1 cellular context compared by ENCODE assay signal in the genomic region with DNA sequence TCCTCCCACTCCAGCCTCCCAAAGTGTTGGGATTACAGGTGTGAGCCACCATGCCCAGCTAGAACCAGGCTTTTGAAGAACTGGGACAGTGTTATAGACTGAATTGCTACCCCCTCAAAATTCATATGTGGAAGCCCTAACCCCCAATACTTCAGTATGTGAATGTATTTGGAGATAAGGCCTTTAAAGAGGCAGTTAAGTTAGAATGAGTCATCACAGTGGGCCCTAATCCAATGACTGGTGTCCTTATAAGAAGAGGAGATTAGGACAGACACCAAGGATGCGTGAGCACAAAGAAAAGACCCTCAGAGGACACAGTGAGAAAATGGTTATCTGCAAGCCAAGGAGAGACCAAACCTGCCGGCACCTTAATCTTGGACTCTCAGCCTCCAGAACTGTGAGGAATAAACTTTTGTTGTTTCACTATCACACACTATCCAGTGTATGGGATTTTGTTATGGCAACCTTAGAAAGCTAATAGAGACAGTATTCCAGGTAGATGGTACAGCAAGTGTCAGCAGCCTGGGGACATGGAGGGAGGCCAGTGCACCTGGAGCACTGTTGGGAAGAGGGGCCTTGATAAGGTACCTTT.
A peak's percentile ranks its signal among the peaks of the same experiment; 100 is the strongest.
TF ChIP-seq lines count a peak whose summit lies in the region.

No MANE protein-coding gene starts in this region.

TF ChIP-seq in K562, 482 proteins besides CTCF, POLR2A, EP300 and RAD21 (continued from another document and continues in another):
- peak; percentile 31 for TF ChIP-seq HDAC3 (IDR thresholded peaks at IDR 0.05; ENCODE audit: borderline replicate concordance, partially characterized antibody)
- TF ChIP-seq SMAD1 (IDR thresholded peaks at IDR 0.05; ENCODE audit: low read depth, low read length, partially characterized antibody) = no peak
- TF ChIP-seq ZFX (CRISPR knock-in tag; IDR thresholded peaks at IDR 0.05) = peak; percentile 77
- TF ChIP-seq, protein P1, sequence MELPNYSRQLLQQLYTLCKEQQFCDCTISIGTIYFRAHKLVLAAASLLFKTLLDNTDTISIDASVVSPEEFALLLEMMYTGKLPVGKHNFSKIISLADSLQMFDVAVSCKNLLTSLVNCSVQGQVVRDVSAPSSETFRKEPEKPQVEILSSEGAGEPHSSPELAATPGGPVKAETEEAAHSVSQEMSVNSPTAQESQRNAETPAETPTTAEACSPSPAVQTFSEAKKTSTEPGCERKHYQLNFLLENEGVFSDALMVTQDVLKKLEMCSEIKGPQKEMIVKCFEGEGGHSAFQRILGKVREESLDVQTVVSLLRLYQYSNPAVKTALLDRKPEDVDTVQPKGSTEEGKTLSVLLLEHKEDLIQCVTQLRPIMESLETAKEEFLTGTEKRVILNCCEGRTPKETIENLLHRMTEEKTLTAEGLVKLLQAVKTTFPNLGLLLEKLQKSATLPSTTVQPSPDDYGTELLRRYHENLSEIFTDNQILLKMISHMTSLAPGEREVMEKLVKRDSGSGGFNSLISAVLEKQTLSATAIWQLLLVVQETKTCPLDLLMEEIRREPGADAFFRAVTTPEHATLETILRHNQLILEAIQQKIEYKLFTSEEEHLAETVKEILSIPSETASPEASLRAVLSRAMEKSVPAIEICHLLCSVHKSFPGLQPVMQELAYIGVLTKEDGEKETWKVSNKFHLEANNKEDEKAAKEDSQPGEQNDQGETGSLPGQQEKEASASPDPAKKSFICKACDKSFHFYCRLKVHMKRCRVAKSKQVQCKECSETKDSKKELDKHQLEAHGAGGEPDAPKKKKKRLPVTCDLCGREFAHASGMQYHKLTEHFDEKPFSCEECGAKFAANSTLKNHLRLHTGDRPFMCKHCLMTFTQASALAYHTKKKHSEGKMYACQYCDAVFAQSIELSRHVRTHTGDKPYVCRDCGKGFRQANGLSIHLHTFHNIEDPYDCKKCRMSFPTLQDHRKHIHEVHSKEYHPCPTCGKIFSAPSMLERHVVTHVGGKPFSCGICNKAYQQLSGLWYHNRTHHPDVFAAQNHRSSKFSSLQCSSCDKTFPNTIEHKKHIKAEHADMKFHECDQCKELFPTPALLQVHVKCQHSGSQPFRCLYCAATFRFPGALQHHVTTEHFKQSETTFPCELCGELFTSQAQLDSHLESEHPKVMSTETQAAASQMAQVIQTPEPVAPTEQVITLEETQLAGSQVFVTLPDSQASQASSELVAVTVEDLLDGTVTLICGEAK (IDR thresholded peaks at IDR 0.05) = no peak
- TF ChIP-seq, protein P1 (CRISPR knock-in tag; IDR thresholded peaks at IDR 0.05) = no peak
- no peak for TF ChIP-seq ZNF124 (CRISPR knock-in tag; IDR thresholded peaks at IDR 0.05)
- TF ChIP-seq KAT7 (CRISPR knock-in tag; IDR thresholded peaks at IDR 0.05; ENCODE audit: borderline replicate concordance) = no peak
- TF ChIP-seq, protein P2, sequence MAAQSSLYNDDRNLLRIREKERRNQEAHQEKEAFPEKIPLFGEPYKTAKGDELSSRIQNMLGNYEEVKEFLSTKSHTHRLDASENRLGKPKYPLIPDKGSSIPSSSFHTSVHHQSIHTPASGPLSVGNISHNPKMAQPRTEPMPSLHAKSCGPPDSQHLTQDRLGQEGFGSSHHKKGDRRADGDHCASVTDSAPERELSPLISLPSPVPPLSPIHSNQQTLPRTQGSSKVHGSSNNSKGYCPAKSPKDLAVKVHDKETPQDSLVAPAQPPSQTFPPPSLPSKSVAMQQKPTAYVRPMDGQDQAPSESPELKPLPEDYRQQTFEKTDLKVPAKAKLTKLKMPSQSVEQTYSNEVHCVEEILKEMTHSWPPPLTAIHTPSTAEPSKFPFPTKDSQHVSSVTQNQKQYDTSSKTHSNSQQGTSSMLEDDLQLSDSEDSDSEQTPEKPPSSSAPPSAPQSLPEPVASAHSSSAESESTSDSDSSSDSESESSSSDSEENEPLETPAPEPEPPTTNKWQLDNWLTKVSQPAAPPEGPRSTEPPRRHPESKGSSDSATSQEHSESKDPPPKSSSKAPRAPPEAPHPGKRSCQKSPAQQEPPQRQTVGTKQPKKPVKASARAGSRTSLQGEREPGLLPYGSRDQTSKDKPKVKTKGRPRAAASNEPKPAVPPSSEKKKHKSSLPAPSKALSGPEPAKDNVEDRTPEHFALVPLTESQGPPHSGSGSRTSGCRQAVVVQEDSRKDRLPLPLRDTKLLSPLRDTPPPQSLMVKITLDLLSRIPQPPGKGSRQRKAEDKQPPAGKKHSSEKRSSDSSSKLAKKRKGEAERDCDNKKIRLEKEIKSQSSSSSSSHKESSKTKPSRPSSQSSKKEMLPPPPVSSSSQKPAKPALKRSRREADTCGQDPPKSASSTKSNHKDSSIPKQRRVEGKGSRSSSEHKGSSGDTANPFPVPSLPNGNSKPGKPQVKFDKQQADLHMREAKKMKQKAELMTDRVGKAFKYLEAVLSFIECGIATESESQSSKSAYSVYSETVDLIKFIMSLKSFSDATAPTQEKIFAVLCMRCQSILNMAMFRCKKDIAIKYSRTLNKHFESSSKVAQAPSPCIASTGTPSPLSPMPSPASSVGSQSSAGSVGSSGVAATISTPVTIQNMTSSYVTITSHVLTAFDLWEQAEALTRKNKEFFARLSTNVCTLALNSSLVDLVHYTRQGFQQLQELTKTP (IDR thresholded peaks at IDR 0.05; ENCODE audit: low read depth in 1 of 2, partially characterized antibody in 2 of 2) = peak in 1 of 2 experiments; percentile 45
- peak; percentile 8 for TF ChIP-seq KDM5B (IDR thresholded peaks at IDR 0.05; ENCODE audit: insufficient replicate concordance, low read depth, low read length)
- peak; percentile 76; the same call in 1 of the 2 replicates for TF ChIP-seq MTA3 (IDR thresholded peaks at IDR 0.05; ENCODE audit: borderline replicate concordance)
- peak; percentile 70; the same call in 1 of the 2 replicates for TF ChIP-seq ZEB2 (IDR thresholded peaks at IDR 0.05)
- peak; percentile 13 for TF ChIP-seq NEUROD1 (IDR thresholded peaks at IDR 0.05; ENCODE audit: borderline replicate concordance, low read depth, low read length, partially characterized antibody)
- TF ChIP-seq, protein P3, sequence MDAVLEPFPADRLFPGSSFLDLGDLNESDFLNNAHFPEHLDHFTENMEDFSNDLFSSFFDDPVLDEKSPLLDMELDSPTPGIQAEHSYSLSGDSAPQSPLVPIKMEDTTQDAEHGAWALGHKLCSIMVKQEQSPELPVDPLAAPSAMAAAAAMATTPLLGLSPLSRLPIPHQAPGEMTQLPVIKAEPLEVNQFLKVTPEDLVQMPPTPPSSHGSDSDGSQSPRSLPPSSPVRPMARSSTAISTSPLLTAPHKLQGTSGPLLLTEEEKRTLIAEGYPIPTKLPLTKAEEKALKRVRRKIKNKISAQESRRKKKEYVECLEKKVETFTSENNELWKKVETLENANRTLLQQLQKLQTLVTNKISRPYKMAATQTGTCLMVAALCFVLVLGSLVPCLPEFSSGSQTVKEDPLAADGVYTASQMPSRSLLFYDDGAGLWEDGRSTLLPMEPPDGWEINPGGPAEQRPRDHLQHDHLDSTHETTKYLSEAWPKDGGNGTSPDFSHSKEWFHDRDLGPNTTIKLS (IDR thresholded peaks at IDR 0.05; ENCODE audit: borderline replicate concordance, low read depth) = no peak; the same call in 1 of the 2 replicates
- TF ChIP-seq ZNF561 (CRISPR knock-in tag; conservative IDR thresholded peaks at IDR 0.05) = no peak
- 0 out of 2 replicates have a peak, but pooled peaks have one; percentile 9 for TF ChIP-seq SMARCA5 (IDR thresholded peaks at IDR 0.05)
- TF ChIP-seq NCOA4 (IDR thresholded peaks at IDR 0.05; ENCODE audit: partially characterized antibody) = no peak
- peak; percentile 68 for TF ChIP-seq CREM (IDR thresholded peaks at IDR 0.05; ENCODE audit: low read depth)
- no peak for TF ChIP-seq CBX5 (IDR thresholded peaks at IDR 0.05; ENCODE audit: borderline replicate concordance, low read depth)
- TF ChIP-seq STAT5A (IDR thresholded peaks at IDR 0.05; ENCODE audit: borderline replicate concordance, low read length) = peak; percentile 73
- TF ChIP-seq TEAD1 (CRISPR knock-in tag; IDR thresholded peaks at IDR 0.05) = no peak
- TF ChIP-seq KDM1A (IDR thresholded peaks at IDR 0.05) = peak; percentile 42 to 79; a peak in 3 of 4 replicates
- no peak for TF ChIP-seq ZNF717 (CRISPR knock-in tag; IDR thresholded peaks at IDR 0.05)
- no peak for TF ChIP-seq FUS (optimal IDR thresholded peaks at IDR 0.05; ENCODE audit: low read depth, low read length)
- TF ChIP-seq, protein P4, sequence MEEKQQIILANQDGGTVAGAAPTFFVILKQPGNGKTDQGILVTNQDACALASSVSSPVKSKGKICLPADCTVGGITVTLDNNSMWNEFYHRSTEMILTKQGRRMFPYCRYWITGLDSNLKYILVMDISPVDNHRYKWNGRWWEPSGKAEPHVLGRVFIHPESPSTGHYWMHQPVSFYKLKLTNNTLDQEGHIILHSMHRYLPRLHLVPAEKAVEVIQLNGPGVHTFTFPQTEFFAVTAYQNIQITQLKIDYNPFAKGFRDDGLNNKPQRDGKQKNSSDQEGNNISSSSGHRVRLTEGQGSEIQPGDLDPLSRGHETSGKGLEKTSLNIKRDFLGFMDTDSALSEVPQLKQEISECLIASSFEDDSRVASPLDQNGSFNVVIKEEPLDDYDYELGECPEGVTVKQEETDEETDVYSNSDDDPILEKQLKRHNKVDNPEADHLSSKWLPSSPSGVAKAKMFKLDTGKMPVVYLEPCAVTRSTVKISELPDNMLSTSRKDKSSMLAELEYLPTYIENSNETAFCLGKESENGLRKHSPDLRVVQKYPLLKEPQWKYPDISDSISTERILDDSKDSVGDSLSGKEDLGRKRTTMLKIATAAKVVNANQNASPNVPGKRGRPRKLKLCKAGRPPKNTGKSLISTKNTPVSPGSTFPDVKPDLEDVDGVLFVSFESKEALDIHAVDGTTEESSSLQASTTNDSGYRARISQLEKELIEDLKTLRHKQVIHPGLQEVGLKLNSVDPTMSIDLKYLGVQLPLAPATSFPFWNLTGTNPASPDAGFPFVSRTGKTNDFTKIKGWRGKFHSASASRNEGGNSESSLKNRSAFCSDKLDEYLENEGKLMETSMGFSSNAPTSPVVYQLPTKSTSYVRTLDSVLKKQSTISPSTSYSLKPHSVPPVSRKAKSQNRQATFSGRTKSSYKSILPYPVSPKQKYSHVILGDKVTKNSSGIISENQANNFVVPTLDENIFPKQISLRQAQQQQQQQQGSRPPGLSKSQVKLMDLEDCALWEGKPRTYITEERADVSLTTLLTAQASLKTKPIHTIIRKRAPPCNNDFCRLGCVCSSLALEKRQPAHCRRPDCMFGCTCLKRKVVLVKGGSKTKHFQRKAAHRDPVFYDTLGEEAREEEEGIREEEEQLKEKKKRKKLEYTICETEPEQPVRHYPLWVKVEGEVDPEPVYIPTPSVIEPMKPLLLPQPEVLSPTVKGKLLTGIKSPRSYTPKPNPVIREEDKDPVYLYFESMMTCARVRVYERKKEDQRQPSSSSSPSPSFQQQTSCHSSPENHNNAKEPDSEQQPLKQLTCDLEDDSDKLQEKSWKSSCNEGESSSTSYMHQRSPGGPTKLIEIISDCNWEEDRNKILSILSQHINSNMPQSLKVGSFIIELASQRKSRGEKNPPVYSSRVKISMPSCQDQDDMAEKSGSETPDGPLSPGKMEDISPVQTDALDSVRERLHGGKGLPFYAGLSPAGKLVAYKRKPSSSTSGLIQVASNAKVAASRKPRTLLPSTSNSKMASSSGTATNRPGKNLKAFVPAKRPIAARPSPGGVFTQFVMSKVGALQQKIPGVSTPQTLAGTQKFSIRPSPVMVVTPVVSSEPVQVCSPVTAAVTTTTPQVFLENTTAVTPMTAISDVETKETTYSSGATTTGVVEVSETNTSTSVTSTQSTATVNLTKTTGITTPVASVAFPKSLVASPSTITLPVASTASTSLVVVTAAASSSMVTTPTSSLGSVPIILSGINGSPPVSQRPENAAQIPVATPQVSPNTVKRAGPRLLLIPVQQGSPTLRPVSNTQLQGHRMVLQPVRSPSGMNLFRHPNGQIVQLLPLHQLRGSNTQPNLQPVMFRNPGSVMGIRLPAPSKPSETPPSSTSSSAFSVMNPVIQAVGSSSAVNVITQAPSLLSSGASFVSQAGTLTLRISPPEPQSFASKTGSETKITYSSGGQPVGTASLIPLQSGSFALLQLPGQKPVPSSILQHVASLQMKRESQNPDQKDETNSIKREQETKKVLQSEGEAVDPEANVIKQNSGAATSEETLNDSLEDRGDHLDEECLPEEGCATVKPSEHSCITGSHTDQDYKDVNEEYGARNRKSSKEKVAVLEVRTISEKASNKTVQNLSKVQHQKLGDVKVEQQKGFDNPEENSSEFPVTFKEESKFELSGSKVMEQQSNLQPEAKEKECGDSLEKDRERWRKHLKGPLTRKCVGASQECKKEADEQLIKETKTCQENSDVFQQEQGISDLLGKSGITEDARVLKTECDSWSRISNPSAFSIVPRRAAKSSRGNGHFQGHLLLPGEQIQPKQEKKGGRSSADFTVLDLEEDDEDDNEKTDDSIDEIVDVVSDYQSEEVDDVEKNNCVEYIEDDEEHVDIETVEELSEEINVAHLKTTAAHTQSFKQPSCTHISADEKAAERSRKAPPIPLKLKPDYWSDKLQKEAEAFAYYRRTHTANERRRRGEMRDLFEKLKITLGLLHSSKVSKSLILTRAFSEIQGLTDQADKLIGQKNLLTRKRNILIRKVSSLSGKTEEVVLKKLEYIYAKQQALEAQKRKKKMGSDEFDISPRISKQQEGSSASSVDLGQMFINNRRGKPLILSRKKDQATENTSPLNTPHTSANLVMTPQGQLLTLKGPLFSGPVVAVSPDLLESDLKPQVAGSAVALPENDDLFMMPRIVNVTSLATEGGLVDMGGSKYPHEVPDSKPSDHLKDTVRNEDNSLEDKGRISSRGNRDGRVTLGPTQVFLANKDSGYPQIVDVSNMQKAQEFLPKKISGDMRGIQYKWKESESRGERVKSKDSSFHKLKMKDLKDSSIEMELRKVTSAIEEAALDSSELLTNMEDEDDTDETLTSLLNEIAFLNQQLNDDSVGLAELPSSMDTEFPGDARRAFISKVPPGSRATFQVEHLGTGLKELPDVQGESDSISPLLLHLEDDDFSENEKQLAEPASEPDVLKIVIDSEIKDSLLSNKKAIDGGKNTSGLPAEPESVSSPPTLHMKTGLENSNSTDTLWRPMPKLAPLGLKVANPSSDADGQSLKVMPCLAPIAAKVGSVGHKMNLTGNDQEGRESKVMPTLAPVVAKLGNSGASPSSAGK (IDR thresholded peaks at IDR 0.05) = no peak; the same call in 1 of the 2 replicates
- TF ChIP-seq FOXM1 (IDR thresholded peaks at IDR 0.05; ENCODE audit: low read depth) = peak; percentile 74; the same call in 1 of the 2 replicates
- TF ChIP-seq FOXM1 (CRISPR knock-in tag; IDR thresholded peaks at IDR 0.05; ENCODE audit: low read depth) = no peak
